In genomic region chr19:17328517-17329060, GRCh38 we compare ENCODE assay signal across 9 cellular contexts. TPM values are rescaled to one million over a fixed set of nuclear protein-coding genes. Genes with fewer than 3 reads are reported as not detected.
DNase-seq lines count a peak whose midpoint lies in the region; ATAC-seq and TF ChIP-seq lines count a peak whose summit lies in the region.
"Had no signal": no experiment of that assay in that cellular context is flagged by ENCODE, and none has a peak within 500 bp of the region (broad histone marks: within the 10 kb centered on the region; RNA-seq: fewer than 3 reads in every experiment).

No MANE protein-coding gene starts in this region.

- H3K4me3 ChIP-seq in cardiac muscle cell (peak overlapping the region; percentile 48), kidney epithelial cell (ENCODE audit: low read depth, low read length) (peak overlapping the region; percentile 26), thoracic aorta (peak overlapping the region; percentile 58)

- no peak overlapping the region for H3K27ac Mint-ChIP-seq in activated naive CD4-positive, alpha-beta T cell treated with anti-CD3 and anti-CD28 coated beads for 36 hours

- H3K36me3 ChIP-seq in cardiac muscle cell (no peaks in the 10 kb centered on the region), kidney epithelial cell (ENCODE audit: control insufficient read depth, insufficient read depth, low read length) (peaks cover 1% of the 10 kb centered on the region), thoracic aorta (peaks cover 4% of the 10 kb centered on the region)

- no peaks in the 10 kb centered on the region for H3K9me3 Mint-ChIP-seq in activated naive CD4-positive, alpha-beta T cell treated with anti-CD3 and anti-CD28 coated beads for 36 hours

- H3K9me3 ChIP-seq in cardiac muscle cell (ENCODE audit: low read depth): no peaks in the 10 kb centered on the region
- no peaks in the 10 kb centered on the region for H3K9me3 ChIP-seq in thoracic aorta

- H3K27ac ChIP-seq in cardiac muscle cell (no peak overlapping the region), thoracic aorta (no peak overlapping the region)

- H3K4me1 ChIP-seq in cardiac muscle cell (ENCODE audit: low read depth) (peaks cover 4% of the 10 kb centered on the region), thoracic aorta (ENCODE audit: control insufficient read depth in 1 of 2, low read depth in 2 of 2) (peaks cover 8 to 30% of the 10 kb centered on the region in 2 donors)

- intact Hi-C loops in Right ventricle myocardium superior (cut with DNase I): no loop called here
- intact Hi-C loops in activated naive CD4-positive, alpha-beta T cell treated with anti-CD3 and anti-CD28 coated beads for 36 hours (cut with micrococcal nuclease): loop anchor here (1.0 kb wide), 1 partner anchor 19 kb away; the partner anchor contains the start of gene DDA1

- H3K27me3 ChIP-seq in cardiac muscle cell: peaks cover 13% of the 10 kb centered on the region
- H3K27me3 ChIP-seq in kidney epithelial cell (ENCODE audit: control insufficient read depth, insufficient read depth, low read length): peaks cover 11% of the 10 kb centered on the region
- H3K27me3 ChIP-seq in thoracic aorta (replicated peaks; ENCODE audit: insufficient read depth): no peaks in the 10 kb centered on the region

- H3K27me3 Mint-ChIP-seq in activated naive CD4-positive, alpha-beta T cell treated with anti-CD3 and anti-CD28 coated beads for 36 hours (ENCODE audit: low read depth): no peaks in the 10 kb centered on the region

- ATAC-seq in Right ventricle myocardium superior (ENCODE audit: poor library complexity) (no peak), thoracic aorta (ENCODE audit: insufficient number of reproducible peaks, low FRiP score, low read depth) (no peak), GM18909 (IDR thresholded peaks at IDR 0.05; ENCODE audit: poor library complexity, unreplicated experiment) (no peak), HG02759 (IDR thresholded peaks at IDR 0.05; ENCODE audit: unreplicated experiment) (no peak)

- peak overlapping the region; percentile 51 for H3K4me3 Mint-ChIP-seq in activated naive CD4-positive, alpha-beta T cell treated with anti-CD3 and anti-CD28 coated beads for 36 hours

- no peaks in the 10 kb centered on the region for H3K36me3 Mint-ChIP-seq in activated naive CD4-positive, alpha-beta T cell treated with anti-CD3 and anti-CD28 coated beads for 36 hours (ENCODE audit: low read depth)

- H3K4me1 Mint-ChIP-seq in activated naive CD4-positive, alpha-beta T cell treated with anti-CD3 and anti-CD28 coated beads for 36 hours (ENCODE audit: low read depth): peaks cover 9% of the 10 kb centered on the region

- CTCF ChIA-PET in activated naive CD4-positive, alpha-beta T cell treated with anti-CD3 and anti-CD28 coated beads for 36 hours (lab: Charles Lee): no interaction called here

- DNase-seq in cardiac muscle cell (ENCODE audit: low read depth in 1 of 2, low spot score in 1 of 2): no peak
- no peak for DNase-seq in Right ventricle myocardium superior
- DNase-seq in activated naive CD4-positive, alpha-beta T cell treated with anti-CD3 and anti-CD28 coated beads for 36 hours: peak; percentile 20
- no peak for DNase-seq in kidney epithelial cell (ENCODE audit: low read depth)
- DNase-seq in thoracic aorta (ENCODE audit: low spot score): no peak
- DNase-seq in NK-92 treated with Interleukin-12 subunit alpha and Interleukin-12 subunit beta, amount 100 ng/mL, for 24 hours (lab: John Stamatoyannopoulos, UW): no peak
- DNase-seq: dermis blood vessel endothelial cell had no signal

- TF ChIP-seq CTCF in cardiac muscle cell (IDR thresholded peaks at IDR 0.05; ENCODE audit: low read depth, low read length) (no peak), kidney epithelial cell (IDR thresholded peaks at IDR 0.05; ENCODE audit: insufficient read depth, low read length, poor library complexity, severe bottlenecking) (no peak), thoracic aorta (IDR thresholded peaks at IDR 0.05) (no peak)

RNA-seq across cellular contexts. Expression of gene ANO8, which starts 6.1 kb away (rescaled TPM):
- total RNA-seq in cardiac muscle cell: 14.4 and 21.1 TPM in 2 replicates
- 2.8 and 3.6 TPM in 2 replicates for polyA plus RNA-seq in cardiac muscle cell
- total RNA-seq in Right ventricle myocardium superior: 8.3 TPM
- 1 to 10 TPM; 3.4 to 3.8 TPM for total RNA-seq in activated naive CD4-positive, alpha-beta T cell treated with anti-CD3 and anti-CD28 coated beads for 36 hours
- 6.9 and 9.3 TPM in 2 replicates for total RNA-seq in kidney epithelial cell
- 10 to 100 TPM in 1 of 2 donors, 1 to 10 TPM in 1; 9.5 to 13.4 TPM for total RNA-seq in thoracic aorta

RNA-seq across cellular contexts. Expression of gene GTPBP3, which starts 8.8 kb away (rescaled TPM):
- total RNA-seq in cardiac muscle cell (78.6 and 95.6 TPM in 2 replicates), Right ventricle myocardium superior (9.3 TPM), kidney epithelial cell (31.8 and 38.1 TPM in 2 replicates), thoracic aorta (10 to 100 TPM; 20.7 to 72.5 TPM)
- polyA plus RNA-seq in cardiac muscle cell: 34.9 and 53.4 TPM in 2 replicates
- 10 to 100 TPM; 36.8 to 45.7 TPM for total RNA-seq in activated naive CD4-positive, alpha-beta T cell treated with anti-CD3 and anti-CD28 coated beads for 36 hours

RNA-seq across cellular contexts. Expression of gene DDA1, which starts 19.2 kb away (rescaled TPM):
- total RNA-seq in cardiac muscle cell (45.4 and 47.6 TPM in 2 replicates), Right ventricle myocardium superior (27.4 TPM), kidney epithelial cell (47.3 and 73.4 TPM in 2 replicates), thoracic aorta (10 to 100 TPM in 1 of 2 donors, 1 to 10 TPM in 1; 8.9 to 13.5 TPM)
- 53.3 and 55.2 TPM in 2 replicates for polyA plus RNA-seq in cardiac muscle cell
- total RNA-seq in activated naive CD4-positive, alpha-beta T cell treated with anti-CD3 and anti-CD28 coated beads for 36 hours: 10 to 100 TPM; 26.2 to 28.6 TPM

RNA-seq across cellular contexts. Expression of gene MRPL34, which starts 22.9 kb away (rescaled TPM):
- total RNA-seq in cardiac muscle cell (274 and 304 TPM in 2 replicates), Right ventricle myocardium superior (224 TPM), kidney epithelial cell (71.0 and 125 TPM in 2 replicates), thoracic aorta (100 to 1,000 TPM; 132 to 140 TPM)
- 172 and 184 TPM in 2 replicates for polyA plus RNA-seq in cardiac muscle cell
- 10 to 100 TPM; 84.2 to 92.2 TPM for total RNA-seq in activated naive CD4-positive, alpha-beta T cell treated with anti-CD3 and anti-CD28 coated beads for 36 hours

RNA-seq across cellular contexts. Expression of gene ABHD8, which starts 25.4 kb away (rescaled TPM):
- total RNA-seq in cardiac muscle cell (41.6 and 50.6 TPM in 2 replicates), Right ventricle myocardium superior (12.2 TPM), kidney epithelial cell (18.6 and 19.9 TPM in 2 replicates), thoracic aorta (10 to 100 TPM in 1 of 2 donors, 1 to 10 TPM in 1; 9.8 to 24.0 TPM)
- 38.1 and 46.8 TPM in 2 replicates for polyA plus RNA-seq in cardiac muscle cell
- total RNA-seq in activated naive CD4-positive, alpha-beta T cell treated with anti-CD3 and anti-CD28 coated beads for 36 hours: 1 to 10 TPM; 4.1 to 4.4 TPM
